Comparison of ENCODE assay signal across 1 cellular context in the genomic region with DNA sequence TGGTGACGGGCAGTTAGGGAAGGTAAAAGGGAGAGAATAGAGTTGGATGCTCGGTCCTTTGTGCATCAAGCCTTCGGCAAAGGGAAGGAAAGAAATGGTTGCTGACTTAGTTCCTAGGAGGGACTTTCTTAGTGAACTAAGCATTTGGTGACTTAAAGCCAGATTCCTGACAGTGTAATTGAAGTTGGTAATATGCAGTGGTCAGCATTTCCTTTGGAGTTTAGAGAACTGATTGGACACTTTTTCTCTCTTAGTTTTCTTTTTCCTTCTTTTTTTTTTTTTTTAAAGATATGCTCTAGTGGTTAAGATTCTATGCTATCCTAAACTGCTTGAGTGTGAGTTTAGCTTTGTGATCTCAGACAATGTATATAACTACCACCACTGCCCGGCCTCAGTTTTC.
TF ChIP-seq lines count a peak whose summit lies in the region.

No MANE protein-coding gene starts in this region.

TF ChIP-seq in endothelial cell of umbilical vein, 7 proteins besides CTCF, POLR2A, EP300 and RAD21 (continued from another document):
- TF ChIP-seq GATA2 (IDR thresholded peaks at IDR 0.05; ENCODE audit: insufficient read depth, insufficient read length, low read depth, low read length) (no peak), JUN (IDR thresholded peaks at IDR 0.05; ENCODE audit: borderline replicate concordance, insufficient read depth, insufficient read length, low read depth) (no peak), EZH2 (IDR thresholded peaks at IDR 0.05; ENCODE audit: borderline replicate concordance, low read depth, low read length, severe bottlenecking) (no peak), FOS (IDR thresholded peaks at IDR 0.05; ENCODE audit: borderline replicate concordance, insufficient read depth, low read length) (no peak), MYC (IDR thresholded peaks at IDR 0.05; ENCODE audit: low read depth, low read length) (no peak), POLR2AphosphoS5 (IDR thresholded peaks at IDR 0.05; ENCODE audit: insufficient read depth, low read depth, low read length) (no peak)
